ENCODE assay signal across 1 cellular context in the genomic region with DNA sequence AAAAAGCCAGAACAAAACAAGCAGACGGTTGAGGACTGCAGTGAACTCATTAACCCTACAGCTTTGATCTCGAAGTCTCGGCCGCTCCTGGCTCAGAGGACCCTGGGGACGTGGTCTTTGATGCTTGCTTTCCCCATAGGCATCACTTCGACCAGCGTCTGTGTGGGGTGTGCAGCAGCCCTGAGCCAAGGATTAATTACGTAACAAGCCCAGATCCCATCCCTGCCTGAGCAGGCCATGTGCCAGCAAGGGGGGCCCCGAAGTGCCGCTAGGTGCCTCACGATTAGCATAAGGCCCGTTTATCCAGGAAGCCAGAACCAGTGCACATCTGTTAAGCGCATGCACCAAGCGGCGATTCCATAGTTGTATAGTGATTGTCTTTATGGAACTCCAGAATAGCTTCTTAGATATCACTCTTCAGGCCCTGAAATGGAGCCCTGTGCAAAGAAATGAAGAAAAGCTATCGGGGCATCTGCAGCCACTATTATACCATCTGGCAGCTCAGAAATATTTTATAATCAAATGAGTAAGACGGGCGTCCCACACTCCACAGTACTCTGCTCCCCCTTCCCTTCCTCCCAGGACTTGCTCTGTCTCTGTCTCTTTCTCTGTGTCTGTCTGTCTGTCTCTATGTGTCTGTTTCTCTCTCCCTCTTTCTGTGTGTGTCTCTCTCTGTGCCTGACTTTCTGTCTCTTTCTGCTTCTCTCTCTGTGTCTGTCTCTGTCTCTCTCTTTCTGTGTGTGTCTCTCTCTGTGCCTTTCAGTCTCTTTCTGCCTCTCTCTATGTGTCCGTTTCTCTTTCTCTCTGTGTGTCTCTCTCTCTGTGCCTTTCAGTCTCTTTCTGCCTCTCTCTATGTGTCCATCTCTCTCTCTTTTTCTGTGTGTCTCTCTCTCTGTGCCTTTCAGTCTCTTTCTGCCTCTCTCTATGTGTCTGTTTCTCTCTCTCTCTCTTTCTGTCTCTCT.
TF ChIP-seq lines count a peak whose summit lies in the region.

No MANE protein-coding gene starts in this region.

TF ChIP-seq in HepG2, 621 proteins besides CTCF, POLR2A, EP300 and RAD21:
- TF ChIP-seq NONO (IDR thresholded peaks at IDR 0.05) (0 out of 2 replicates have a peak, but pooled peaks have one; percentile 31), NONO (CRISPR knock-in tag; conservative IDR thresholded peaks at IDR 0.05) (no peak), FOXP1 (IDR thresholded peaks at IDR 0.05) (peak; percentile 38; the same call in 1 of the 2 replicates), FOXP1 (CRISPR knock-in tag; IDR thresholded peaks at IDR 0.05) (no peak), IKZF1 (IDR thresholded peaks at IDR 0.05) (0 out of 2 replicates have a peak, but pooled peaks have one; percentile 42), ZNF629 (CRISPR knock-in tag; conservative IDR thresholded peaks at IDR 0.05) (no peak), FOXA1 (IDR thresholded peaks at IDR 0.05) (0 out of 2 replicates have a peak, but pooled peaks have one; percentile 33), FOXA1 (CRISPR knock-in tag; IDR thresholded peaks at IDR 0.05) (no peak), ZBTB33 (CRISPR knock-in tag; IDR thresholded peaks at IDR 0.05) (peak; percentile 41; the same call in 1 of the 2 replicates), CEBPB (IDR thresholded peaks at IDR 0.05; ENCODE audit: borderline replicate concordance, low read depth, low read length) (peak; percentile 44; the same call in 1 of the 2 replicates), ZMYM4 (CRISPR knock-in tag; IDR thresholded peaks at IDR 0.05) (no peak), SOX6 (IDR thresholded peaks at IDR 0.05) (peak; percentile 81; the same call in 1 of the 2 replicates), SOX6 (CRISPR knock-in tag; IDR thresholded peaks at IDR 0.05) (no peak), PAX8 (CRISPR knock-in tag; IDR thresholded peaks at IDR 0.05; ENCODE audit: borderline replicate concordance) (no peak), ZBTB7A (CRISPR knock-in tag; IDR thresholded peaks at IDR 0.05) (no peak), PLRG1 (conservative IDR thresholded peaks at IDR 0.05) (0 out of 2 replicates have a peak, but pooled peaks have one; percentile 23), ATM (IDR thresholded peaks at IDR 0.05; ENCODE audit: borderline replicate concordance) (peak; percentile 33; the same call in 1 of the 2 replicates), ZNF724P (CRISPR knock-in tag; IDR thresholded peaks at IDR 0.05; ENCODE audit: borderline replicate concordance) (no peak), RAD51 (IDR thresholded peaks at IDR 0.05; ENCODE audit: borderline replicate concordance) (peak; percentile 20; the same call in 1 of the 2 replicates), SNAI1 (CRISPR knock-in tag; IDR thresholded peaks at IDR 0.05; ENCODE audit: borderline replicate concordance) (no peak), CHD2 (IDR thresholded peaks at IDR 0.05; ENCODE audit: low read depth, low read length) (no peak), ZBTB40 (IDR thresholded peaks at IDR 0.05) (peak; percentile 26), ZBTB40 (CRISPR knock-in tag; IDR thresholded peaks at IDR 0.05) (no peak), NBN (conservative IDR thresholded peaks at IDR 0.05) (no peak)
- TF ChIP-seq, protein P1, sequence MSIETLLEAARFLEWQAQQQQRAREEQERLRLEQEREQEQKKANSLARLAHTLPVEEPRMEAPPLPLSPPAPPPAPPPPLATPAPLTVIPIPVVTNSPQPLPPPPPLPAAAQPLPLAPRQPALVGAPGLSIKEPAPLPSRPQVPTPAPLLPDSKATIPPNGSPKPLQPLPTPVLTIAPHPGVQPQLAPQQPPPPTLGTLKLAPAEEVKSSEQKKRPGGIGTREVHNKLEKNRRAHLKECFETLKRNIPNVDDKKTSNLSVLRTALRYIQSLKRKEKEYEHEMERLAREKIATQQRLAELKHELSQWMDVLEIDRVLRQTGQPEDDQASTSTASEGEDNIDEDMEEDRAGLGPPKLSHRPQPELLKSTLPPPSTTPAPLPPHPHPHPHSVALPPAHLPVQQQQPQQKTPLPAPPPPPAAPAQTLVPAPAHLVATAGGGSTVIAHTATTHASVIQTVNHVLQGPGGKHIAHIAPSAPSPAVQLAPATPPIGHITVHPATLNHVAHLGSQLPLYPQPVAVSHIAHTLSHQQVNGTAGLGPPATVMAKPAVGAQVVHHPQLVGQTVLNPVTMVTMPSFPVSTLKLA (IDR thresholded peaks at IDR 0.05), result peak; percentile 15; the same call in 1 of the 2 replicates
